1 cellular context compared by ENCODE assay signal in the genomic region with DNA sequence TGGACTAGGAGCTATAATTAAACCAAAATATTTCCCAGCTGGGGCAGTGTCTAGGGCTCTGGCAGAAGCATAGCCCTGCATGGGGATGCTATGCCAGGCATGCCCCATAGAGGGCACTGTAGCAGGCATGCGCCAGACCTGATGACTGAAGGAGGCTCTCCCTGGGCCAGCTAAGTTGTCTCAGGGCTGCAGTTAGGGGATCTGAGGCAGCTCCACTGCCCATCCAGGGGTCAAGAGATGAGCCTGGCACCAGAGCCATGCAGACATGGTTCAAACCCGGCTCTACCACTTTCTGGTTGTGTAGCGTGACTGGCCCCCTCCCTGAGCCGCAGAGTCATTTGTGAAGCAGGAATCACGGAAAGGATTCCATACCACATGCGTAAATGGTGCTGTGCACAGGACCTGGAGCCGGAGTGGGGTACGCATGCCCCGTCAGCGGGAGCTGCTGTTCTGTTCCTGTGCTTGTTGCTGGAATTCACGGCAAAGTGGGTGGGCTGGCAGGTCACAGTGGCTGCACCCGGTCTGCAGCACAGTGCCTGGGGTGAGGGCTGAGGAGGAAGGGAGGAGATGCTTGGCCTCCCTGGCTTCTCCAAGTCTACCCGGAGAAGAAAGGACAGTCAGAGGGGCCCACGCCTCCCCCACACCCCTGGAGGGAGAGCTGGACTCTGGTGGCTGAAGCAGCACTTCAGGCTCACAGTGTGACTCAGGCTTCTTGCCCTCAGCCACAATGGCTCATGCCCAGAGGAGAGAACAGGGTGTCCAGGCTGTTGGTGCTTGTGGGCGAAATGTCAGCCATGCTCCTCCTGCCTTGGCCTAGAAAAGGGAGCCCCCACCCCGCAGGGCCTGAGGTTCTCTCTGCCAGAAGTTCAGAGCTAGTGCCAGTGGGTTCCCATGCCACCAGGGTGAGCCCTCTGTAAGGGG.
TF ChIP-seq lines count a peak whose summit lies in the region.

No MANE protein-coding gene starts in this region.

TF ChIP-seq in GM23338, 12 proteins besides CTCF, POLR2A, EP300 and RAD21 (continued from another document):
- TF ChIP-seq, protein P1, sequence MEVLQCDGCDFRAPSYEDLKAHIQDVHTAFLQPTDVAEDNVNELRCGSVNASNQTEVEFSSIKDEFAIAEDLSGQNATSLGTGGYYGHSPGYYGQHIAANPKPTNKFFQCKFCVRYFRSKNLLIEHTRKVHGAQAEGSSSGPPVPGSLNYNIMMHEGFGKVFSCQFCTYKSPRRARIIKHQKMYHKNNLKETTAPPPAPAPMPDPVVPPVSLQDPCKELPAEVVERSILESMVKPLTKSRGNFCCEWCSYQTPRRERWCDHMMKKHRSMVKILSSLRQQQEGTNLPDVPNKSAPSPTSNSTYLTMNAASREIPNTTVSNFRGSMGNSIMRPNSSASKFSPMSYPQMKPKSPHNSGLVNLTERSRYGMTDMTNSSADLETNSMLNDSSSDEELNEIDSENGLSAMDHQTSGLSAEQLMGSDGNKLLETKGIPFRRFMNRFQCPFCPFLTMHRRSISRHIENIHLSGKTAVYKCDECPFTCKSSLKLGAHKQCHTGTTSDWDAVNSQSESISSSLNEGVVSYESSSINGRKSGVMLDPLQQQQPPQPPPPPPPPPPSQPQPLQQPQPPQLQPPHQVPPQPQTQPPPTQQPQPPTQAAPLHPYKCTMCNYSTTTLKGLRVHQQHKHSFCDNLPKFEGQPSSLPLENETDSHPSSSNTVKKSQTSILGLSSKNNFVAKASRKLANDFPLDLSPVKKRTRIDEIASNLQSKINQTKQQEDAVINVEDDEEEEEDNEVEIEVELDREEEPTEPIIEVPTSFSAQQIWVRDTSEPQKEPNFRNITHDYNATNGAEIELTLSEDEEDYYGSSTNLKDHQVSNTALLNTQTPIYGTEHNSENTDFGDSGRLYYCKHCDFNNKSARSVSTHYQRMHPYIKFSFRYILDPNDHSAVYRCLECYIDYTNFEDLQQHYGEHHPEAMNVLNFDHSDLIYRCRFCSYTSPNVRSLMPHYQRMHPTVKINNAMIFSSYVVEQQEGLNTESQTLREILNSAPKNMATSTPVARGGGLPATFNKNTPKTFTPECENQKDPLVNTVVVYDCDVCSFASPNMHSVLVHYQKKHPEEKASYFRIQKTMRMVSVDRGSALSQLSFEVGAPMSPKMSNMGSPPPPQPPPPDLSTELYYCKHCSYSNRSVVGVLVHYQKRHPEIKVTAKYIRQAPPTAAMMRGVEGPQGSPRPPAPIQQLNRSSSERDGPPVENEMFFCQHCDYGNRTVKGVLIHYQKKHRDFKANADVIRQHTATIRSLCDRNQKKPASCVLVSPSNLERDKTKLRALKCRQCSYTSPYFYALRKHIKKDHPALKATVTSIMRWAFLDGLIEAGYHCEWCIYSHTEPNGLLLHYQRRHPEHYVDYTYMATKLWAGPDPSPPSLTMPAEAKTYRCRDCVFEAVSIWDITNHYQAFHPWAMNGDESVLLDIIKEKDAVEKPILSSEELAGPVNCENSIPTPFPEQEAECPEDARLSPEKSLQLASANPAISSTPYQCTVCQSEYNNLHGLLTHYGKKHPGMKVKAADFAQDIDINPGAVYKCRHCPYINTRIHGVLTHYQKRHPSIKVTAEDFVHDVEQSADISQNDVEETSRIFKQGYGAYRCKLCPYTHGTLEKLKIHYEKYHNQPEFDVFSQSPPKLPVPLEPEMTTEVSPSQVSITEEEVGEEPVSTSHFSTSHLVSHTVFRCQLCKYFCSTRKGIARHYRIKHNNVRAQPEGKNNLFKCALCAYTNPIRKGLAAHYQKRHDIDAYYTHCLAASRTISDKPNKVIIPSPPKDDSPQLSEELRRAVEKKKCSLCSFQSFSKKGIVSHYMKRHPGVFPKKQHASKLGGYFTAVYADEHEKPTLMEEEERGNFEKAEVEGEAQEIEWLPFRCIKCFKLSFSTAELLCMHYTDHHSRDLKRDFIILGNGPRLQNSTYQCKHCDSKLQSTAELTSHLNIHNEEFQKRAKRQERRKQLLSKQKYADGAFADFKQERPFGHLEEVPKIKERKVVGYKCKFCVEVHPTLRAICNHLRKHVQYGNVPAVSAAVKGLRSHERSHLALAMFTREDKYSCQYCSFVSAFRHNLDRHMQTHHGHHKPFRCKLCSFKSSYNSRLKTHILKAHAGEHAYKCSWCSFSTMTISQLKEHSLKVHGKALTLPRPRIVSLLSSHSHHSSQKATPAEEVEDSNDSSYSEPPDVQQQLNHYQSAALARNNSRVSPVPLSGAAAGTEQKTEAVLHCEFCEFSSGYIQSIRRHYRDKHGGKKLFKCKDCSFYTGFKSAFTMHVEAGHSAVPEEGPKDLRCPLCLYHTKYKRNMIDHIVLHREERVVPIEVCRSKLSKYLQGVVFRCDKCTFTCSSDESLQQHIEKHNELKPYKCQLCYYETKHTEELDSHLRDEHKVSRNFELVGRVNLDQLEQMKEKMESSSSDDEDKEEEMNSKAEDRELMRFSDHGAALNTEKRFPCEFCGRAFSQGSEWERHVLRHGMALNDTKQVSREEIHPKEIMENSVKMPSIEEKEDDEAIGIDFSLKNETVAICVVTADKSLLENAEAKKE (CRISPR knock-in tag; IDR thresholded peaks at IDR 0.05): no peak
- TF ChIP-seq NANOG (IDR thresholded peaks at IDR 0.05; ENCODE audit: borderline replicate concordance): no peak
- no peak for TF ChIP-seq EZH2 (IDR thresholded peaks at IDR 0.05; ENCODE audit: low read depth, unreplicated experiment)
- TF ChIP-seq ZNF114 (CRISPR knock-in tag; IDR thresholded peaks at IDR 0.05): no peak
